Comparison of ENCODE assay signal across 1 cellular context in the genomic region with DNA sequence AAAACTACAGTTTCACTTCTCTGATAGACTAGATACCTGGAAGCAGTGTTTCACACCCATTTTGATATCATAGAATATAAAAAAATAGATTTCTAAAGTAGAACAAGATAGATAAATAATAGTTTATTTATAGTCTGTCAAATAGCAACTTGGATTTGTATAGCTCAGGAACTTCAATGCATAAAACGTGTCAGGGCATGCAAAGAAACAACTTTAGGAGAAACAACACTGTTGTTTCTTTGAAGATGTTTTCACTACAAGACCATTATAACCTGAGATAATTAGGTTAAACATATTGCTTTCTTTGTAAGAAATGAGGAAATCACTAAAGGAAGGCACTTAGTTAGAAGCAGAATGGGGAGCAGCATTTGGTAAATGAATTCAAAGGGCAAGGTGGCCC.
TF ChIP-seq lines count a peak whose summit lies in the region.

No MANE protein-coding gene starts in this region.

TF ChIP-seq in H1, 55 proteins besides CTCF, POLR2A, EP300 and RAD21:
- TF ChIP-seq RXRA (IDR thresholded peaks at IDR 0.05; ENCODE audit: insufficient read depth, low read depth, low read length) (no peak), SUZ12 (IDR thresholded peaks at IDR 0.05; ENCODE audit: low read length) (no peak), SRF (IDR thresholded peaks at IDR 0.05; ENCODE audit: low read depth, low read length) (no peak), ZNF274 (IDR thresholded peaks at IDR 0.05; ENCODE audit: borderline replicate concordance, extremely low read depth, low read length) (no peak), KDM1A (IDR thresholded peaks at IDR 0.05; ENCODE audit: borderline replicate concordance, low read length) (no peak), JUND (IDR thresholded peaks at IDR 0.05; ENCODE audit: low read length) (no peak), CREB1 (IDR thresholded peaks at IDR 0.05) (no peak), TBP (IDR thresholded peaks at IDR 0.05; ENCODE audit: low read depth, low read length) (no peak), BACH1 (IDR thresholded peaks at IDR 0.05; ENCODE audit: low read length) (no peak), FOSL1 (IDR thresholded peaks at IDR 0.05; ENCODE audit: insufficient read depth, low read depth, low read length) (no peak)
- TF ChIP-seq, protein P1, sequence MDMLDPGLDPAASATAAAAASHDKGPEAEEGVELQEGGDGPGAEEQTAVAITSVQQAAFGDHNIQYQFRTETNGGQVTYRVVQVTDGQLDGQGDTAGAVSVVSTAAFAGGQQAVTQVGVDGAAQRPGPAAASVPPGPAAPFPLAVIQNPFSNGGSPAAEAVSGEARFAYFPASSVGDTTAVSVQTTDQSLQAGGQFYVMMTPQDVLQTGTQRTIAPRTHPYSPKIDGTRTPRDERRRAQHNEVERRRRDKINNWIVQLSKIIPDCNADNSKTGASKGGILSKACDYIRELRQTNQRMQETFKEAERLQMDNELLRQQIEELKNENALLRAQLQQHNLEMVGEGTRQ (IDR thresholded peaks at IDR 0.05; ENCODE audit: low read length) = no peak
TF ChIP-seq in H1: peak in this region for 0.
